ENCODE assay signal across 22 cellular contexts in genomic region chr13:99164226-99164625, GRCh38.
"Had no signal": no experiment of that assay in that cellular context is flagged by ENCODE, and none has a peak within 500 bp of the region (broad histone marks: within the 10 kb centered on the region; RNA-seq: fewer than 3 reads in every experiment).

No MANE protein-coding gene starts in this region.

- H3K4me3 ChIP-seq: SJSA1, SK-N-MC had no signal

- H3K9ac ChIP-seq: KMS-11 had no signal

- H3K4me2 ChIP-seq: KMS-11 had no signal

- DNase-seq: Kasumi-1, MM.1S, NCI-H1092 treated with DMSO at 0.1 percent for 48 hours, NCI-H1436, NCI-H187, NCI-H2029, NCI-H2081 treated with DMSO at 0.1 percent for 48 hours, NCI-H2171, NCI-H226, NCI-H446, NCI-H510A, NCI-H524 treated with DMSO at 0.1 percent for 48 hours, NCI-H69, NCI-H774, Right ventricle myocardium superior, RPMI8226, SIG-M5, SW 1271 had no signal

- H3K4me1 ChIP-seq: SJSA1 had no signal

- H3K36me3 ChIP-seq: SJSA1 had no signal

- FAIRE-seq: RCC 7860 had no signal

- H3K27ac ChIP-seq: KMS-11, SJSA1, SK-N-MC had no signal
